1 cellular context compared by ENCODE assay signal in genomic region chr15:88535607-88536313, GRCh38.
TF ChIP-seq lines count a peak whose summit lies in the region.

No MANE protein-coding gene starts in this region.

TF ChIP-seq in K562, 482 proteins besides CTCF, POLR2A, EP300 and RAD21 (continued from another document):
- TF ChIP-seq ZBTB2 (IDR thresholded peaks at IDR 0.05) (no peak), ZNF197 (CRISPR knock-in tag; IDR thresholded peaks at IDR 0.05; ENCODE audit: low read depth) (no peak), ZNF280A (IDR thresholded peaks at IDR 0.05; ENCODE audit: low read depth, partially characterized antibody) (peak; percentile 77), EP400 (IDR thresholded peaks at IDR 0.05) (peak; percentile 31; the same call in 1 of the 2 replicates), KHSRP (IDR thresholded peaks at IDR 0.05) (no peak), BCOR (IDR thresholded peaks at IDR 0.05) (peak; percentile 54; the same call in 1 of the 2 replicates), ATF3 (IDR thresholded peaks at IDR 0.05) (peak; percentile 62), ATF3 (CRISPR knock-in tag; conservative IDR thresholded peaks at IDR 0.05) (no peak)
TF ChIP-seq in K562: peak in this region for 20.
